In genomic region chr3:28924744-28925360, GRCh38 we compare ENCODE assay signal across 17 cellular contexts.
DNase-seq lines count a peak whose midpoint lies in the region; ATAC-seq and TF ChIP-seq lines count a peak whose summit lies in the region.
"Had no signal": no experiment of that assay in that cellular context is flagged by ENCODE, and none has a peak within 500 bp of the region (broad histone marks: within the 10 kb centered on the region; RNA-seq: fewer than 3 reads in every experiment).

No MANE protein-coding gene starts in this region.

- no peak overlapping the region for H3K18ac ChIP-seq in mesenchymal stem cell (ENCODE audit: low read depth in 1 of 2, low read length in 2 of 2)

- H2AK5ac ChIP-seq in mesenchymal stem cell (ENCODE audit: low read length, severe bottlenecking) = no peak overlapping the region

- no peak overlapping the region for H3K14ac ChIP-seq in mesenchymal stem cell (ENCODE audit: low read length in 2 of 2)

- H3K4me3 Mint-ChIP-seq in HFFc6 = no peak overlapping the region
- H3K4me3 Mint-ChIP-seq in activated T-helper 17 cell treated with anti-CD3 and anti-CD28 coated beads, Interleukin-2, amount 50 U/mL, for 72 hours = no peak overlapping the region
- H3K4me3 Mint-ChIP-seq: IgD-negative memory B cell, memory B cell, nephron progenitor cell had no signal

- H3K4ac ChIP-seq in mesenchymal stem cell (ENCODE audit: low read depth in 1 of 2, low read length in 2 of 2) = no peak overlapping the region

- H3K9me3 Mint-ChIP-seq in HFFc6 = no peaks in the 10 kb centered on the region
- peaks cover 3% of the 10 kb centered on the region for H3K9me3 Mint-ChIP-seq in activated T-helper 17 cell treated with anti-CD3 and anti-CD28 coated beads, Interleukin-2, amount 50 U/mL, for 72 hours
- H3K9me3 Mint-ChIP-seq: activated naive CD4-positive, alpha-beta T cell treated with anti-CD3 and anti-CD28 coated beads, Interleukin-2, amount 50 U/mL, for 72 hours; IgD-negative memory B cell; memory B cell; nephron progenitor cell had no signal

- no peak for TF ChIP-seq CTCF in HFFc6 (IDR thresholded peaks at IDR 0.05)
- TF ChIP-seq CTCF in BE2C (IDR thresholded peaks at IDR 0.05; ENCODE audit: low read depth, low read length) = no peak

- no peaks in the 10 kb centered on the region for H3K27me3 ChIP-seq in mesenchymal stem cell (ENCODE audit: control insufficient read depth in 1 of 2, insufficient read depth in 1 of 2, low read length in 2 of 2)
- no peaks in the 10 kb centered on the region for H3K27me3 ChIP-seq in BE2C
- H3K27me3 ChIP-seq: esophagus squamous epithelium, transverse colon had no signal

- peak; percentile 75 for ATAC-seq in activated T-helper 17 cell treated with anti-CD3 and anti-CD28 coated beads, Interleukin-2, amount 50 U/mL, for 72 hours (replicated peaks)

- H3K36me3 Mint-ChIP-seq in HFFc6 (ENCODE audit: low read depth) = no peaks in the 10 kb centered on the region
- no peaks in the 10 kb centered on the region for H3K36me3 Mint-ChIP-seq in activated T-helper 17 cell treated with anti-CD3 and anti-CD28 coated beads, Interleukin-2, amount 50 U/mL, for 72 hours (ENCODE audit: low read depth)
- H3K36me3 Mint-ChIP-seq: activated naive CD4-positive, alpha-beta T cell treated with anti-CD3 and anti-CD28 coated beads, Interleukin-2, amount 50 U/mL, for 72 hours; IgD-negative memory B cell; memory B cell had no signal

- no peak overlapping the region for H2BK15ac ChIP-seq in mesenchymal stem cell (ENCODE audit: low read depth, poor library complexity, severe bottlenecking)

- H3K9me3 ChIP-seq in mesenchymal stem cell (ENCODE audit: control insufficient read depth, low read length) (no peaks in the 10 kb centered on the region), BE2C (no peaks in the 10 kb centered on the region)
- H3K9me3 ChIP-seq: esophagus squamous epithelium, transverse colon had no signal

- H4K8ac ChIP-seq in mesenchymal stem cell (ENCODE audit: low read length) = no peak overlapping the region

- no peak overlapping the region for H2BK120ac ChIP-seq in mesenchymal stem cell (ENCODE audit: low read depth, low read length)

- H3K23ac ChIP-seq in mesenchymal stem cell (ENCODE audit: low read length in 2 of 2) = no peak overlapping the region

- H3K79me1 ChIP-seq in mesenchymal stem cell (replicated peaks; ENCODE audit: low read length, poor library complexity, severe bottlenecking) = no peaks in the 10 kb centered on the region

- no CpG with 5 or more reads among the region's 1 CpG for WGBS in mesenchymal stem cell

- no peak overlapping the region for H3K27ac ChIP-seq in mesenchymal stem cell (ENCODE audit: low read length, poor library complexity, severe bottlenecking)
- H3K27ac ChIP-seq: esophagus squamous epithelium, transverse colon had no signal

- H3K9ac ChIP-seq in mesenchymal stem cell (ENCODE audit: low read length) = no peak overlapping the region

- H3K36me3 ChIP-seq in mesenchymal stem cell (ENCODE audit: control insufficient read depth in 1 of 2, insufficient read depth in 2 of 2, low read depth in 1 of 2, low read length in 2 of 2) = no peaks in the 10 kb centered on the region
- H3K36me3 ChIP-seq in BE2C = no peaks in the 10 kb centered on the region
- H3K36me3 ChIP-seq: esophagus squamous epithelium, transverse colon had no signal

- DNase-seq in Daoy (ENCODE audit: low read depth) (peak; percentile 35), HFFc6 (peak; percentile 16), mesenchymal stem cell (peak; percentile 26), nucleus accumbens (lab: John Stamatoyannopoulos, UW) (no peak), DMS153 treated with DMSO at 0.1 percent for 48 hours (lab: John Stamatoyannopoulos, UW; ENCODE audit: unreplicated experiment) (no peak), BE2C (no peak)
- DNase-seq: activated CD8-positive, alpha-beta memory T cell treated with anti-CD3 and anti-CD28 coated beads, Interleukin-2, amount 50 U/mL, for 4 hours; esophagus squamous epithelium; MV-4-11; NCI-H2029 treated with DMSO at 0.1 percent for 48 hours; NCI-H510A treated with DMSO at 0.1 percent for 48 hours; nephron progenitor cell; transverse colon had no signal

- no peak overlapping the region for H3K4me2 ChIP-seq in mesenchymal stem cell (ENCODE audit: low read length, poor library complexity, severe bottlenecking)

- H4K91ac ChIP-seq in mesenchymal stem cell (ENCODE audit: low read length) = no peak overlapping the region

- no peak overlapping the region for H2BK12ac ChIP-seq in mesenchymal stem cell (ENCODE audit: low read length in 2 of 2)

- H3K4me3 ChIP-seq in mesenchymal stem cell (ENCODE audit: insufficient read depth in 1 of 2, low read depth in 1 of 2, low read length in 2 of 2) (no peak overlapping the region), BE2C (ENCODE audit: low read depth, low read length) (no peak overlapping the region)
- H3K4me3 ChIP-seq: esophagus squamous epithelium, transverse colon had no signal

- no peaks in the 10 kb centered on the region for H3K4me1 ChIP-seq in mesenchymal stem cell (ENCODE audit: control insufficient read depth, insufficient read depth, low read depth, low read length)
- H3K4me1 ChIP-seq in BE2C = no peaks in the 10 kb centered on the region
- H3K4me1 ChIP-seq: esophagus squamous epithelium, transverse colon had no signal

- no peak overlapping the region for H2BK5ac ChIP-seq in mesenchymal stem cell (ENCODE audit: low read depth, low read length, poor library complexity, severe bottlenecking)

- peaks cover 4% of the 10 kb centered on the region; the same call in 1 of the 2 replicates for H3K27me3 Mint-ChIP-seq in HFFc6 (ENCODE audit: insufficient read depth)
- no peaks in the 10 kb centered on the region for H3K27me3 Mint-ChIP-seq in activated T-helper 17 cell treated with anti-CD3 and anti-CD28 coated beads, Interleukin-2, amount 50 U/mL, for 72 hours
- H3K27me3 Mint-ChIP-seq: IgD-negative memory B cell, memory B cell had no signal

- no peak overlapping the region for H3K27ac Mint-ChIP-seq in HFFc6
- no peak overlapping the region for H3K27ac Mint-ChIP-seq in activated T-helper 17 cell treated with anti-CD3 and anti-CD28 coated beads, Interleukin-2, amount 50 U/mL, for 72 hours
- H3K27ac Mint-ChIP-seq: activated naive CD4-positive, alpha-beta T cell treated with anti-CD3 and anti-CD28 coated beads, Interleukin-2, amount 50 U/mL, for 72 hours; IgD-negative memory B cell; memory B cell; nephron progenitor cell had no signal

- H3K4me1 Mint-ChIP-seq in HFFc6 (ENCODE audit: low read depth) = peaks cover 9% of the 10 kb centered on the region
- H3K4me1 Mint-ChIP-seq in activated T-helper 17 cell treated with anti-CD3 and anti-CD28 coated beads, Interleukin-2, amount 50 U/mL, for 72 hours = no peaks in the 10 kb centered on the region
- H3K4me1 Mint-ChIP-seq: IgD-negative memory B cell, memory B cell, nephron progenitor cell had no signal

- H2AFZ ChIP-seq in mesenchymal stem cell (ENCODE audit: low read depth, low read length) = no peak overlapping the region

Comparison
In these comparisons a context has a peak if more than half of its experiments do, and no peak if none do; other contexts are left out.
1. DNase-seq: peak in Daoy (single experiment), HFFc6 (single experiment) and mesenchymal stem cell (single experiment); none in nucleus accumbens (0 of 56), DMS153 treated with DMSO at 0.1 percent for 48 hours (single experiment) and BE2C (single experiment).